8 cellular contexts compared by ENCODE assay signal in genomic region chr6:36874016-36874442, GRCh38. TPM values are rescaled to one million over a fixed set of nuclear protein-coding genes. Genes with fewer than 3 reads are reported as not detected.
DNase-seq lines count a peak whose midpoint lies in the region; ATAC-seq and TF ChIP-seq lines count a peak whose summit lies in the region.

No MANE protein-coding gene starts in this region.

- H3K4me1 ChIP-seq in HAP-1 (peaks cover 5% of the 10 kb centered on the region), thoracic aorta (ENCODE audit: control insufficient read depth in 1 of 2, low read depth in 2 of 2) (peaks cover 7 to 16% of the 10 kb centered on the region in 2 donors)

- no peaks in the 10 kb centered on the region for H3K27me3 ChIP-seq in HAP-1 (ENCODE audit: low read depth)
- H3K27me3 ChIP-seq in thoracic aorta (replicated peaks; ENCODE audit: insufficient read depth), result no peaks in the 10 kb centered on the region

- H3K36me3 ChIP-seq in HAP-1 (replicated peaks), result peaks cover 27% of the 10 kb centered on the region
- H3K36me3 ChIP-seq in thoracic aorta, result no peaks in the 10 kb centered on the region

- H3K4me3 ChIP-seq in AG04449 (ENCODE audit: low read depth, low read length), result peak overlapping the region; percentile 95
- H3K4me3 ChIP-seq in HAP-1, result peak overlapping the region; percentile 94
- peak overlapping the region; percentile 97 for H3K4me3 ChIP-seq in astrocyte of the spinal cord (ENCODE audit: low read depth, low read length)
- H3K4me3 ChIP-seq in thoracic aorta, result peak overlapping the region; percentile 99

- H3K9me3 ChIP-seq in HAP-1 (no peaks in the 10 kb centered on the region; the same call in 1 of the 2 replicates), thoracic aorta (no peaks in the 10 kb centered on the region)

- ATAC-seq in thoracic aorta (ENCODE audit: insufficient number of reproducible peaks, low FRiP score, low read depth), result no peak
- no peak for ATAC-seq in HG03108 (IDR thresholded peaks at IDR 0.05; ENCODE audit: unreplicated experiment)
- ATAC-seq in GM18517 (IDR thresholded peaks at IDR 0.05; ENCODE audit: unreplicated experiment), result no peak

- TF ChIP-seq CTCF in AG04449 (IDR thresholded peaks at IDR 0.05; ENCODE audit: insufficient read depth, low read length, missing control alignments) (no peak), astrocyte of the spinal cord (IDR thresholded peaks at IDR 0.05; ENCODE audit: low read depth, low read length) (no peak), thoracic aorta (IDR thresholded peaks at IDR 0.05) (no peak)

- POLR2A ChIA-PET in AG04449 (lab: Yijun Ruan, JAX), result interaction anchor here (0.6 to 2.2 kb wide), 6 partner anchors 9 to 112 kb away, joined by 3 to 9 read pairs (median 4); partner anchors contain the start of genes C6orf89 and MTCH1

- CTCF ChIA-PET in AG04449 (lab: Yijun Ruan, JAX), result interaction anchor here (0.9 to 15.1 kb wide), 12 partner anchors 10 to 338 kb away, joined by 3 to 270 read pairs (median 4); partner anchors contain the start of gene C6orf89

- peak overlapping the region; percentile 91 for H3K27ac ChIP-seq in thoracic aorta

- no peak for DNase-seq in AG04449 (ENCODE audit: low read depth, low spot score)
- DNase-seq in HAP-1 (ENCODE audit: low spot score in 2 of 2), result no peak
- DNase-seq in astrocyte of the spinal cord (ENCODE audit: low read depth, low spot score), result no peak
- peak; percentile 33 for DNase-seq in kidney glomerular epithelial cell (lab: John Stamatoyannopoulos, UW)
- DNase-seq in thoracic aorta (ENCODE audit: low spot score), result no peak
- no peak for DNase-seq in activated effector memory CD4-positive, alpha-beta T cell treated with anti-CD3 and anti-CD28 coated beads, Interleukin-2, amount 50 U/mL, for 16 hours

- in situ Hi-C loops in HAP-1 (cut with MboI; ENCODE audit: low sequenced_read_pairs), result no loop called here
- in situ Hi-C loops in astrocyte of the spinal cord (cut with HindIII; ENCODE audit: low sequenced_read_pairs), result no loop called here

RNA-seq across cellular contexts. Expression of gene PPIL1, which starts 0.6 kb away (rescaled TPM):
- total RNA-seq in thoracic aorta, result 10 to 100 TPM; 12.0 to 12.9 TPM

RNA-seq across cellular contexts. Expression of gene C6orf89, which starts 11.7 kb away (rescaled TPM):
- 10 to 100 TPM; 53.6 to 60.9 TPM for total RNA-seq in thoracic aorta

RNA-seq across cellular contexts. Expression of gene CPNE5, which starts 34.8 kb away (rescaled TPM):
- total RNA-seq in thoracic aorta, result 1 to 10 TPM in 1 of 2 donors, under 1 TPM in 1; 0.85 to 1.6 TPM
